Comparison of ENCODE assay signal across 1 cellular context in the genomic region with DNA sequence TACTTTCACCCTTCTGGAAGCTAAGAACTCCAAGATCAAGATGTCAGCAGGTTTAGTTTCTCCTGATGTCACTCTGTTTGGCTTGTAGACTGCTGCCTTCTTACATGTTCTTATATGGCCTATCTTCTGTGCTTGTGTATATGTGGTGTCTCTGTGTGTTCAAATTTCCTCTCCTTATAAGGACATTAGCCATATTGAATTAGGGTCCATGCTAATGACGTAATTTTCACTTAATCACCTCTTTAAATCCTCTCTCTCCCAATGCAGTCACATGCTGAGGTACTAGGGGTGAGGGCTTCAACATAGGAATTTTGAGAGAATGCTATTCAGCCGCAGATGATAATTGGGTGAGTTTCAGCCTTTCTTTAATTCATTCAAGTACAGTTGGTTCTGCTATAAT.
TF ChIP-seq lines count a peak whose summit lies in the region.

No MANE protein-coding gene starts in this region.

TF ChIP-seq in WTC11, 78 proteins besides CTCF, POLR2A, EP300 and RAD21 (continued from another document):
- TF ChIP-seq, protein P1, sequence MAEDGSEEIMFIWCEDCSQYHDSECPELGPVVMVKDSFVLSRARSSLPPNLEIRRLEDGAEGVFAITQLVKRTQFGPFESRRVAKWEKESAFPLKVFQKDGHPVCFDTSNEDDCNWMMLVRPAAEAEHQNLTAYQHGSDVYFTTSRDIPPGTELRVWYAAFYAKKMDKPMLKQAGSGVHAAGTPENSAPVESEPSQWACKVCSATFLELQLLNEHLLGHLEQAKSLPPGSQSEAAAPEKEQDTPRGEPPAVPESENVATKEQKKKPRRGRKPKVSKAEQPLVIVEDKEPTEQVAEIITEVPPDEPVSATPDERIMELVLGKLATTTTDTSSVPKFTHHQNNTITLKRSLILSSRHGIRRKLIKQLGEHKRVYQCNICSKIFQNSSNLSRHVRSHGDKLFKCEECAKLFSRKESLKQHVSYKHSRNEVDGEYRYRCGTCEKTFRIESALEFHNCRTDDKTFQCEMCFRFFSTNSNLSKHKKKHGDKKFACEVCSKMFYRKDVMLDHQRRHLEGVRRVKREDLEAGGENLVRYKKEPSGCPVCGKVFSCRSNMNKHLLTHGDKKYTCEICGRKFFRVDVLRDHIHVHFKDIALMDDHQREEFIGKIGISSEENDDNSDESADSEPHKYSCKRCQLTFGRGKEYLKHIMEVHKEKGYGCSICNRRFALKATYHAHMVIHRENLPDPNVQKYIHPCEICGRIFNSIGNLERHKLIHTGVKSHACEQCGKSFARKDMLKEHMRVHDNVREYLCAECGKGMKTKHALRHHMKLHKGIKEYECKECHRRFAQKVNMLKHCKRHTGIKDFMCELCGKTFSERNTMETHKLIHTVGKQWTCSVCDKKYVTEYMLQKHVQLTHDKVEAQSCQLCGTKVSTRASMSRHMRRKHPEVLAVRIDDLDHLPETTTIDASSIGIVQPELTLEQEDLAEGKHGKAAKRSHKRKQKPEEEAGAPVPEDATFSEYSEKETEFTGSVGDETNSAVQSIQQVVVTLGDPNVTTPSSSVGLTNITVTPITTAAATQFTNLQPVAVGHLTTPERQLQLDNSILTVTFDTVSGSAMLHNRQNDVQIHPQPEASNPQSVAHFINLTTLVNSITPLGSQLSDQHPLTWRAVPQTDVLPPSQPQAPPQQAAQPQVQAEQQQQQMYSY (CRISPR knock-in tag; IDR thresholded peaks at IDR 0.05) = no peak
- TF ChIP-seq TCF7 (CRISPR knock-in tag; IDR thresholded peaks at IDR 0.05; ENCODE audit: low read depth) (no peak), SP1 (CRISPR knock-in tag; conservative IDR thresholded peaks at IDR 0.05) (no peak)
TF ChIP-seq in WTC11: peak in this region for 0.
